In genomic region chr2:98569197-98569793, GRCh38 we compare ENCODE assay signal across 8 cellular contexts. TPM values are rescaled to one million over a fixed set of nuclear protein-coding genes. Genes with fewer than 3 reads are reported as not detected.
DNase-seq lines count a peak whose midpoint lies in the region; TF ChIP-seq lines count a peak whose summit lies in the region.

No MANE protein-coding gene starts in this region.

- H3K36me3 Mint-ChIP-seq in chondrocyte (ENCODE audit: low read depth): peaks cover 32% of the 10 kb centered on the region
- peaks cover 34% of the 10 kb centered on the region for H3K36me3 Mint-ChIP-seq in mesothelial cell of epicardium

- H3K27ac Mint-ChIP-seq in chondrocyte (ENCODE audit: unreplicated experiment): no peak overlapping the region
- no peak overlapping the region for H3K27ac Mint-ChIP-seq in mesothelial cell of epicardium

- TF ChIP-seq CTCF in chondrocyte (IDR thresholded peaks at IDR 0.05): peak; percentile 80
- TF ChIP-seq CTCF in mesothelial cell of epicardium (IDR thresholded peaks at IDR 0.05; ENCODE audit: unreplicated experiment): peak; percentile 85

- no peaks in the 10 kb centered on the region for H3K4me1 Mint-ChIP-seq in chondrocyte (ENCODE audit: low read depth)
- no peaks in the 10 kb centered on the region for H3K4me1 Mint-ChIP-seq in mesothelial cell of epicardium

- DNase-seq in ELF-1 (ENCODE audit: low read depth, low spot score) (peak; percentile 68), HT-29 (ENCODE audit: low spot score) (peak; percentile 39), chondrocyte (ENCODE audit: low spot score) (no peak), mesothelial cell of epicardium (ENCODE audit: low spot score in 2 of 2, unreplicated experiment in 2 of 2) (peak; percentile 41 to 56), NOMO-1 (lab: John Stamatoyannopoulos, UW; ENCODE audit: unreplicated experiment in 2 of 2) (no peak), cerebellum (ENCODE audit: low spot score) (no peak)
- DNase-seq in activated CD4-positive, alpha-beta T cell treated with anti-CD3 and anti-CD28 coated beads for 24 hours (ENCODE audit: low read depth in 2 of 2): peak; percentile 58 to 69
- DNase-seq in stimulated activated CD8-positive, alpha-beta memory T cell treated with anti-CD3 and anti-CD28 coated beads, Interleukin-7, amount 100 ng/mL, for 4 hours (ENCODE audit: low read depth in 2 of 2): peak; percentile 48 to 53

- no peaks in the 10 kb centered on the region for H3K27me3 Mint-ChIP-seq in chondrocyte (ENCODE audit: low read depth)
- no peaks in the 10 kb centered on the region for H3K27me3 Mint-ChIP-seq in mesothelial cell of epicardium (ENCODE audit: low read depth)

- H3K4me3 Mint-ChIP-seq in chondrocyte (ENCODE audit: unreplicated experiment) (no peak overlapping the region), mesothelial cell of epicardium (no peak overlapping the region)

- H3K9me3 Mint-ChIP-seq in chondrocyte (ENCODE audit: low read depth) (no peaks in the 10 kb centered on the region), mesothelial cell of epicardium (no peaks in the 10 kb centered on the region)

RNA-seq across cellular contexts. Expression of gene COA5, which starts 39.0 kb away (rescaled TPM):
- 23.8 and 30.0 TPM in 2 replicates for total RNA-seq in HT-29 (2014; rRNA removed; shearing (Covaris generic))
- total RNA-seq in chondrocyte: 16.7 to 25.9 TPM (median 19.4 TPM) in 3 replicates
- 39.0 to 41.8 TPM (median 39.3 TPM) in 3 replicates for total RNA-seq in mesothelial cell of epicardium
- 45.7 TPM for total RNA-seq in cerebellum

RNA-seq across cellular contexts. Expression of gene UNC50, which starts 39.1 kb away (rescaled TPM):
- total RNA-seq in HT-29 (2014; rRNA removed; shearing (Covaris generic)): 18.4 and 20.7 TPM in 2 replicates
- total RNA-seq in chondrocyte (41.8 to 49.9 TPM (median 43.5 TPM) in 3 replicates), mesothelial cell of epicardium (43.9 to 45.0 TPM (median 44.6 TPM) in 3 replicates), cerebellum (29.1 TPM)

Comparison
In these comparisons a context has a peak if more than half of its experiments do, and no peak if none do; other contexts are left out.
1. DNase-seq: peak in ELF-1 (single experiment), HT-29 (single experiment), activated CD4-positive, alpha-beta T cell treated with anti-CD3 and anti-CD28 coated beads for 24 hours (2 of 2), mesothelial cell of epicardium (2 of 2) and stimulated activated CD8-positive, alpha-beta memory T cell treated with anti-CD3 and anti-CD28 coated beads, Interleukin-7, amount 100 ng/mL, for 4 hours (2 of 2); none in chondrocyte (single experiment), NOMO-1 (0 of 2) and cerebellum (single experiment).